In the genomic region with DNA sequence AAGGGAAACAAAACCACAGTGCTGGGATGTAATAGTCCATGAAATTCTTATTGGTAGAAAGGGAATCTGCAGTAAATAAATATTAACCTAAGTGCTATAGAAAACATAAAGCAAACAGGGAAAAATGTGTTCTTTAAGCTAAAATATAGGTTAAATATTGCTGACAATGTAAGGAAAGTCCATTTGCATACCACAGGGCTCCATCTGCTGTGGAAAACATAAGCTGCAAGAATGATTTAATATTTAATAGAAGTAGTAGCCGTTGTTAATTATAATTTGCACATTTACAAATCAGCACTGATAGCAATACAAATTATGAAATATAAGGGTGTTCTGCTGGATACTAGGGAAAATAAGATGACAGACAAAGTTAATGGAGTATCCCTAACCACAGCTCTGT, we compare ENCODE assay signal across 15 cellular contexts.
A peak's percentile ranks its signal among the peaks of the same experiment; 100 is the strongest.
DNase-seq lines count a peak whose midpoint lies in the region; ATAC-seq and TF ChIP-seq lines count a peak whose summit lies in the region.
"Had no signal": no experiment of that assay in that cellular context is flagged by ENCODE, and none has a peak within 500 bp of the region (broad histone marks: within the 10 kb centered on the region; RNA-seq: fewer than 3 reads in every experiment).

No MANE protein-coding gene starts in this region.

- H3K27ac Mint-ChIP-seq in nephron, result no peak overlapping the region
- H3K27ac Mint-ChIP-seq: B cell; CD4-positive, alpha-beta memory T cell had no signal

- no peaks in the 10 kb centered on the region for H3K4me1 ChIP-seq in Panc1 (ENCODE audit: control insufficient read depth, insufficient read depth, low read length)
- no peaks in the 10 kb centered on the region for H3K4me1 ChIP-seq in foreskin keratinocyte

- TF ChIP-seq CTCF in C4-2B (conservative IDR thresholded peaks at IDR 0.05) (peak; percentile 18; the same call in 1 of the 2 replicates), LNCaP clone FGC (IDR thresholded peaks at IDR 0.05; ENCODE audit: control insufficient read depth, extremely low read depth, insufficient read depth) (peak; percentile 54), Panc1 (IDR thresholded peaks at IDR 0.05) (peak; percentile 17; the same call in 1 of the 2 replicates), nephron (IDR thresholded peaks at IDR 0.05; ENCODE audit: unreplicated experiment in 3 of 3) (peak in 2 of 3 experiments; percentile 38 to 41), foreskin keratinocyte (conservative IDR thresholded peaks at IDR 0.05) (no peak)

- in situ Hi-C loops in Panc1 (cut with HindIII; ENCODE audit: low pct_unique_long_range_greater_than_20kb, low sequenced_read_pairs), result no loop called here

- CTCF ChIA-PET in Panc1 (lab: Charles Lee), result no interaction called here

- H3K9me3 Mint-ChIP-seq in nephron, result peaks cover 23% of the 10 kb centered on the region

- no TSS peak for BruUV-seq in Panc1 (replicated peaks; lab: Mats Ljungman, UMichigan)

- H3K27me3 ChIP-seq in Panc1 (ENCODE audit: control insufficient read depth, insufficient read depth, low read length) (no peaks in the 10 kb centered on the region), foreskin keratinocyte (no peaks in the 10 kb centered on the region)

- no peaks in the 10 kb centered on the region for H3K9me3 ChIP-seq in Panc1 (ENCODE audit: control insufficient read depth, insufficient read depth, low read depth, low read length)
- H3K9me3 ChIP-seq: HAP-1 had no signal

- POLR2A ChIA-PET in Panc1 (lab: Charles Lee), result no interaction called here

- H3K27ac ChIP-seq in C4-2B (no peak overlapping the region), Panc1 (ENCODE audit: low read length) (no peak overlapping the region), foreskin keratinocyte (no peak overlapping the region)

- H3K36me3 Mint-ChIP-seq in nephron (ENCODE audit: low read depth), result no peaks in the 10 kb centered on the region
- H3K36me3 Mint-ChIP-seq: CD4-positive, alpha-beta memory T cell had no signal

- no peak overlapping the region for H3K4me3 ChIP-seq in LNCaP clone FGC (ENCODE audit: low read depth, low read length)
- H3K4me3 ChIP-seq in Panc1 (ENCODE audit: low read depth in 2 of 2, low read length in 2 of 2), result no peak overlapping the region
- H3K4me3 ChIP-seq: HAP-1 had no signal

- H3K27me3 Mint-ChIP-seq in nephron (ENCODE audit: low read depth), result peaks cover 5% of the 10 kb centered on the region
- H3K27me3 Mint-ChIP-seq: B cell; CD4-positive, alpha-beta memory T cell had no signal

- intact Hi-C loops in Panc1 (cut with micrococcal nuclease; ENCODE audit: unreplicated experiment), result no loop called here

- ATAC-seq in Panc1 (no peak), foreskin keratinocyte (no peak)

- DNase-seq in LNCaP clone FGC (ENCODE audit: low read depth), result no peak
- no peak for DNase-seq in Panc1 (ENCODE audit: low read depth, low spot score)
- DNase-seq in foreskin keratinocyte, result no peak
- DNase-seq in NCI-H2171 (lab: John Stamatoyannopoulos, UW), result no peak
- no peak for DNase-seq in RKO (ENCODE audit: low spot score)
- DNase-seq: C1 segment of cervical spinal cord; CD4-positive, alpha-beta memory T cell; COR-L47; DMS153; DMS79 treated with DMSO at 0.1 percent for 48 hours; EL had no signal

- no peaks in the 10 kb centered on the region for H3K36me3 ChIP-seq in Panc1 (ENCODE audit: control insufficient read depth, insufficient read depth, low read length)
- H3K36me3 ChIP-seq: HAP-1 had no signal

- H3K4me3 Mint-ChIP-seq in nephron, result no peak overlapping the region
- H3K4me3 Mint-ChIP-seq: B cell; CD4-positive, alpha-beta memory T cell had no signal

- H3K4me1 Mint-ChIP-seq in nephron, result peaks cover 10% of the 10 kb centered on the region
- H3K4me1 Mint-ChIP-seq: B cell; CD4-positive, alpha-beta memory T cell had no signal
